2 cellular contexts compared by ENCODE assay signal in genomic region chr1:212067790-212068189, GRCh38.
TF ChIP-seq lines count a peak whose summit lies in the region.

No MANE protein-coding gene starts in this region.

TF ChIP-seq in liver, 16 proteins besides CTCF, POLR2A, EP300 and RAD21:
- TF ChIP-seq NR2F2 (IDR thresholded peaks at IDR 0.05) (peak; percentile 98), RXRA (IDR thresholded peaks at IDR 0.05) (peak in 1 of 2 donors; percentile 24), ZBTB33 (IDR thresholded peaks at IDR 0.05) (no peak)

TF ChIP-seq in HepG2, 621 proteins besides CTCF, POLR2A, EP300 and RAD21:
- TF ChIP-seq SRSF4 (IDR thresholded peaks at IDR 0.05; ENCODE audit: low read depth, low read length, poor library complexity, severe bottlenecking) (no peak), MTERF4 (CRISPR knock-in tag; IDR thresholded peaks at IDR 0.05) (no peak), ZNF251 (CRISPR knock-in tag; IDR thresholded peaks at IDR 0.05) (no peak), HMGXB4 (CRISPR knock-in tag; IDR thresholded peaks at IDR 0.05; ENCODE audit: borderline replicate concordance in 1 of 2, low read depth in 1 of 2) (no peak), ZNF205 (CRISPR knock-in tag; IDR thresholded peaks at IDR 0.05) (no peak), ZNF652 (CRISPR knock-in tag; IDR thresholded peaks at IDR 0.05; ENCODE audit: borderline replicate concordance, low read depth) (no peak), NAIF1 (CRISPR knock-in tag; IDR thresholded peaks at IDR 0.05; ENCODE audit: borderline replicate concordance) (no peak), POLR2AphosphoS2 (IDR thresholded peaks at IDR 0.05; ENCODE audit: low read depth, low read length) (no peak), PTBP1 (IDR thresholded peaks at IDR 0.05; ENCODE audit: low read depth, low read length, poor library complexity, severe bottlenecking) (no peak), HNRNPUL1 (IDR thresholded peaks at IDR 0.05; ENCODE audit: low read depth, low read length) (no peak), MYC (CRISPR knock-in tag; IDR thresholded peaks at IDR 0.05; ENCODE audit: borderline replicate concordance) (no peak), POGZ (CRISPR knock-in tag; IDR thresholded peaks at IDR 0.05) (no peak), ZNF367 (CRISPR knock-in tag; IDR thresholded peaks at IDR 0.05; ENCODE audit: borderline replicate concordance) (no peak)
